ENCODE assay signal across 33 cellular contexts in the genomic region with DNA sequence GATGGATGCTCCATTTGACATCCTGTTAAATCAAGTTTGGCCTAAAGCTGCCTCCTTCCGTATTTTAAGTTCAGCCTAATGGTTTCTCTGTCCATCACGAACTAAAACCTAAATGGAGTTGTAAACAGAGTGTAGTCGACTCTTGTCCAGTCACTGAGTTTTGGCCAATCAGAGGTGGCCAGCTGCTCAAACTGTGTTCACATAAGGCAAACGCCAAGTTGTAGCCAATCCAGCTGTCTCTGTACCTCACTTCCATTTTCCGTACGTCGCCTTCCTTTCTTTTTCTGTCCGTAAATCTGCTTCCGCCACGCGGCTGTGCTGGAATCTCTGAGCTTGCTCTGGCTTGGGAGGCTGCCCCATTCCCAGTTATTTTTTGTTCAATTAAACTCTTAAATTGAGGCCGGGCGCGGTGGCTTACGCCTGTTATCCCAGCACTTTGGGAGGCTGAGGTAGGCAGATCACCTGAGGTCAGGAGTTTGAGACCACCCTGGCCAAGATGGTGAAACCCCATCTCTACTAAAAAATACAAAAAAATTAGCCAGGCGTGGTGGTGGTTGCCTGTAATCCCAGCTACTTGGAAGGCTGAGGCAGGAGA.
"Had no signal": no experiment of that assay in that cellular context is flagged by ENCODE, and none has a peak within 500 bp of the region (broad histone marks: within the 10 kb centered on the region; RNA-seq: fewer than 3 reads in every experiment).

No MANE protein-coding gene starts in this region.

- ATAC-seq: activated CD4-positive, alpha-beta T cell treated with anti-CD3 and anti-CD28 coated beads for 36 hours; activated CD8-positive, alpha-beta memory T cell treated with anti-CD3 and anti-CD28 coated beads, Interleukin-2, amount 10 ng/mL, durations not matched to agents 7 days and 5 days; activated CD8-positive, alpha-beta T cell treated with anti-CD3 and anti-CD28 coated beads, Interleukin-2, amount 10 ng/mL, durations not matched to agents 7 days and 5 days; activated naive CD4-positive, alpha-beta T cell treated with anti-CD3 and anti-CD28 coated beads, Interleukin-2, amount 50 U/mL, for 72 hours; activated T-cell treated with anti-CD3 and anti-CD28 coated beads, Interleukin-2, amount 50 U/mL, for 72 hours; esophagus mucosa; T-helper 17 cell had no signal

- H3K36me3 ChIP-seq: ascending aorta, breast epithelium, cardiac muscle cell had no signal

- H3K9me3 ChIP-seq: ascending aorta, breast epithelium had no signal

- H3K4me1 ChIP-seq: ascending aorta, breast epithelium had no signal

- H3K27ac ChIP-seq: ascending aorta, breast epithelium, cardiac muscle cell, coronary artery, dorsolateral prefrontal cortex had no signal

- H3K36me3 Mint-ChIP-seq: activated CD4-positive, alpha-beta memory T cell treated with anti-CD3 and anti-CD28 coated beads for 36 hours; activated CD8-positive, alpha-beta memory T cell treated with anti-CD3 and anti-CD28 coated beads, Interleukin-2, amount 10 ng/mL, durations not matched to agents 7 days and 5 days; activated naive CD4-positive, alpha-beta T cell treated with anti-CD3 and anti-CD28 coated beads, Interleukin-2, amount 10 ng/mL, durations not matched to agents 7 days and 5 days; activated naive CD4-positive, alpha-beta T cell treated with anti-CD3 and anti-CD28 coated beads, Interleukin-2, amount 50 U/mL, for 72 hours; activated naive CD8-positive, alpha-beta T cell treated with anti-CD3 and anti-CD28 coated beads, Interleukin-2, amount 10 ng/mL, durations not matched to agents 7 days and 5 days; brain had no signal

- DNase-seq: activated CD4-positive, alpha-beta memory T cell treated with anti-CD3 and anti-CD28 coated beads for 36 hours; activated CD4-positive, alpha-beta T cell treated with anti-CD3 and anti-CD28 coated beads for 36 hours; activated CD4-positive, alpha-beta T cell treated with anti-CD3 and anti-CD28 coated beads, Interleukin-2, amount 10 ng/mL, durations not matched to agents 24 days and 14 days; activated CD4-positive, CD25-positive, alpha-beta regulatory T cell; activated CD4-positive, CD25-positive, alpha-beta regulatory T cell treated with anti-CD3 and anti-CD28 coated beads, Interleukin-2, amount 50 U/mL, for 72 hours; activated CD8-positive, alpha-beta memory T cell treated with anti-CD3 and anti-CD28 coated beads, Interleukin-2, amount 10 ng/mL, durations not matched to agents 7 days and 5 days; activated CD8-positive, alpha-beta memory T cell treated with anti-CD3 and anti-CD28 coated beads, Interleukin-2, amount 50 U/mL, for 4 hours; activated CD8-positive, alpha-beta T cell treated with anti-CD3 and anti-CD28 coated beads, Interleukin-2, amount 10 ng/mL, durations not matched to agents 7 days and 5 days; activated gamma-delta T cell; activated naive CD4-positive, alpha-beta T cell; activated naive CD4-positive, alpha-beta T cell treated with anti-CD3 and anti-CD28 coated beads, Interleukin-2, amount 10 ng/mL, durations not matched to agents 7 days and 5 days; activated naive CD8-positive, alpha-beta T cell treated with anti-CD3 and anti-CD28 coated beads, Interleukin-2, amount 10 ng/mL, durations not matched to agents 7 days and 5 days; activated T-cell treated with anti-CD3 and anti-CD28 coated beads, Interleukin-2, amount 50 U/mL, for 24 hours; activated T-cell treated with anti-CD3 and anti-CD28 coated beads, Interleukin-2, amount 50 U/mL, for 72 hours; central memory CD4-positive, alpha-beta T cell; cerebellar nuclear complex; effector memory CD4-positive, alpha-beta T cell; endodermal cell; foreskin fibroblast; T-helper 1 cell; T-helper 17 cell; T1000 had no signal

- FAIRE-seq: frontal cortex had no signal

- H3K27me3 Mint-ChIP-seq: activated CD4-positive, alpha-beta memory T cell treated with anti-CD3 and anti-CD28 coated beads for 36 hours had no signal

- H3K4me3 Mint-ChIP-seq: activated CD4-positive, alpha-beta memory T cell treated with anti-CD3 and anti-CD28 coated beads for 36 hours; activated CD4-positive, alpha-beta T cell treated with anti-CD3 and anti-CD28 coated beads for 36 hours; activated CD4-positive, alpha-beta T cell treated with anti-CD3 and anti-CD28 coated beads, Interleukin-2, amount 10 ng/mL, durations not matched to agents 24 days and 14 days; activated CD8-positive, alpha-beta memory T cell treated with anti-CD3 and anti-CD28 coated beads, Interleukin-2, amount 10 ng/mL, durations not matched to agents 7 days and 5 days; activated CD8-positive, alpha-beta T cell treated with anti-CD3 and anti-CD28 coated beads, Interleukin-2, amount 10 ng/mL, durations not matched to agents 7 days and 5 days; activated naive CD4-positive, alpha-beta T cell treated with anti-CD3 and anti-CD28 coated beads, Interleukin-2, amount 10 ng/mL, durations not matched to agents 7 days and 5 days; activated naive CD8-positive, alpha-beta T cell treated with anti-CD3 and anti-CD28 coated beads, Interleukin-2, amount 10 ng/mL, durations not matched to agents 7 days and 5 days; activated T-cell treated with anti-CD3 and anti-CD28 coated beads, Interleukin-2, amount 50 U/mL, for 24 hours; activated T-cell treated with anti-CD3 and anti-CD28 coated beads, Interleukin-2, amount 50 U/mL, for 72 hours; brain; dendritic cell treated with granulocyte-macrophage colony-stimulating factor and Interleukin-4, amounts not matched to agents 40 ng/mL and 50 ng/mL, for 4 days; endodermal cell; T-helper 17 cell; T-helper 2 cell treated with Interferon-gamma antibody and Interleukin-4, amounts not matched to agents 5 μg/mL and 100 μg/mL, for 36 hours had no signal

- H3K27me3 ChIP-seq: ascending aorta, breast epithelium, cardiac muscle cell had no signal

- H3K4me3 ChIP-seq: ascending aorta, breast epithelium, cardiac muscle cell, coronary artery, dorsolateral prefrontal cortex had no signal

- H3K27ac Mint-ChIP-seq: activated CD4-positive, alpha-beta memory T cell treated with anti-CD3 and anti-CD28 coated beads for 36 hours; activated CD4-positive, alpha-beta T cell treated with anti-CD3 and anti-CD28 coated beads for 36 hours; activated CD4-positive, alpha-beta T cell treated with anti-CD3 and anti-CD28 coated beads, Interleukin-2, amount 10 ng/mL, durations not matched to agents 24 days and 14 days; activated CD8-positive, alpha-beta memory T cell treated with anti-CD3 and anti-CD28 coated beads, Interleukin-2, amount 10 ng/mL, durations not matched to agents 7 days and 5 days; activated CD8-positive, alpha-beta T cell treated with anti-CD3 and anti-CD28 coated beads, Interleukin-2, amount 10 ng/mL, durations not matched to agents 7 days and 5 days; activated naive CD4-positive, alpha-beta T cell treated with anti-CD3 and anti-CD28 coated beads, Interleukin-2, amount 10 ng/mL, durations not matched to agents 7 days and 5 days; activated naive CD4-positive, alpha-beta T cell treated with anti-CD3 and anti-CD28 coated beads, Interleukin-2, amount 50 U/mL, for 72 hours; activated naive CD8-positive, alpha-beta T cell treated with anti-CD3 and anti-CD28 coated beads, Interleukin-2, amount 10 ng/mL, durations not matched to agents 7 days and 5 days; activated T-cell treated with anti-CD3 and anti-CD28 coated beads, Interleukin-2, amount 50 U/mL, for 24 hours; activated T-cell treated with anti-CD3 and anti-CD28 coated beads, Interleukin-2, amount 50 U/mL, for 72 hours; brain; dendritic cell treated with granulocyte-macrophage colony-stimulating factor and Interleukin-4, amounts not matched to agents 40 ng/mL and 50 ng/mL, for 4 days; endodermal cell; T-helper 17 cell; T-helper 2 cell treated with Interferon-gamma antibody and Interleukin-4, amounts not matched to agents 5 μg/mL and 100 μg/mL, for 36 hours had no signal

- H3K9me3 Mint-ChIP-seq: activated CD4-positive, alpha-beta memory T cell treated with anti-CD3 and anti-CD28 coated beads for 36 hours; activated CD4-positive, alpha-beta T cell treated with anti-CD3 and anti-CD28 coated beads, Interleukin-2, amount 10 ng/mL, durations not matched to agents 24 days and 14 days; activated naive CD4-positive, alpha-beta T cell treated with anti-CD3 and anti-CD28 coated beads, Interleukin-2, amount 10 ng/mL, durations not matched to agents 7 days and 5 days; activated naive CD4-positive, alpha-beta T cell treated with anti-CD3 and anti-CD28 coated beads, Interleukin-2, amount 50 U/mL, for 72 hours; activated naive CD8-positive, alpha-beta T cell treated with anti-CD3 and anti-CD28 coated beads, Interleukin-2, amount 10 ng/mL, durations not matched to agents 7 days and 5 days; activated T-cell treated with anti-CD3 and anti-CD28 coated beads, Interleukin-2, amount 50 U/mL, for 24 hours; activated T-cell treated with anti-CD3 and anti-CD28 coated beads, Interleukin-2, amount 50 U/mL, for 72 hours; dendritic cell treated with granulocyte-macrophage colony-stimulating factor and Interleukin-4, amounts not matched to agents 40 ng/mL and 50 ng/mL, for 4 days; endodermal cell; T-helper 2 cell treated with Interferon-gamma antibody and Interleukin-4, amounts not matched to agents 5 μg/mL and 100 μg/mL, for 36 hours had no signal

- H3K4me1 Mint-ChIP-seq: activated CD4-positive, alpha-beta T cell treated with anti-CD3 and anti-CD28 coated beads for 36 hours; activated CD4-positive, alpha-beta T cell treated with anti-CD3 and anti-CD28 coated beads, Interleukin-2, amount 10 ng/mL, durations not matched to agents 24 days and 14 days; activated CD8-positive, alpha-beta memory T cell treated with anti-CD3 and anti-CD28 coated beads, Interleukin-2, amount 10 ng/mL, durations not matched to agents 7 days and 5 days; activated naive CD4-positive, alpha-beta T cell treated with anti-CD3 and anti-CD28 coated beads, Interleukin-2, amount 10 ng/mL, durations not matched to agents 7 days and 5 days; activated naive CD8-positive, alpha-beta T cell treated with anti-CD3 and anti-CD28 coated beads, Interleukin-2, amount 10 ng/mL, durations not matched to agents 7 days and 5 days; endodermal cell had no signal
